ENCODE assay signal across 33 cellular contexts in genomic region chr18:48149020-48149685, GRCh38.
"Had no signal": no experiment of that assay in that cellular context is flagged by ENCODE, and none has a peak within 500 bp of the region (broad histone marks: within the 10 kb centered on the region; RNA-seq: fewer than 3 reads in every experiment).

No MANE protein-coding gene starts in this region.

- H3K4me3 Mint-ChIP-seq: activated B cell treated with CpG ODN at 0.5 μM for 24 hours; activated CD8-positive, alpha-beta T cell treated with anti-CD3 and anti-CD28 coated beads for 36 hours; activated naive CD8-positive, alpha-beta T cell treated with anti-CD3 and anti-CD28 coated beads, Interleukin-2, amount 10 ng/mL, durations not matched to agents 7 days and 5 days; activated T-cell treated with anti-CD3 and anti-CD28 coated beads, Interleukin-2, amount 50 U/mL, for 4 hours; activated T-helper 17 cell treated with anti-CD3 and anti-CD28 coated beads, Interleukin-2, amount 50 U/mL, for 72 hours; brain; central memory CD8-positive, alpha-beta T cell; dendritic cell treated with granulocyte-macrophage colony-stimulating factor and Interleukin-4, amounts not matched to agents 40 ng/mL and 50 ng/mL, for 4 days; endodermal cell; T-helper 17 cell; T-helper 2 cell treated with Interferon-gamma antibody and Interleukin-4, amounts not matched to agents 5 μg/mL and 100 μg/mL, for 36 hours had no signal

- H3K4me3 ChIP-seq: ascending aorta, breast epithelium, cardiac muscle cell, coronary artery, dorsolateral prefrontal cortex, esophagus squamous epithelium, gastroesophageal sphincter had no signal

- ATAC-seq: activated CD4-positive, CD25-positive, alpha-beta regulatory T cell treated with anti-CD3 and anti-CD28 coated beads, Interleukin-2, amount 50 U/mL, for 24 hours; activated CD8-positive, alpha-beta T cell treated with anti-CD3 and anti-CD28 coated beads for 36 hours; activated naive CD4-positive, alpha-beta T cell treated with anti-CD3 and anti-CD28 coated beads, Interleukin-2, amount 50 U/mL, for 72 hours; activated T-cell treated with anti-CD3 and anti-CD28 coated beads, Interleukin-2, amount 50 U/mL, for 4 hours; activated T-helper 17 cell treated with anti-CD3 and anti-CD28 coated beads, Interleukin-2, amount 50 U/mL, for 72 hours; gastroesophageal sphincter; T-helper 17 cell had no signal

- H3K27ac Mint-ChIP-seq: activated B cell treated with CpG ODN at 0.5 μM for 24 hours; activated CD8-positive, alpha-beta T cell treated with anti-CD3 and anti-CD28 coated beads for 36 hours; activated naive CD4-positive, alpha-beta T cell treated with anti-CD3 and anti-CD28 coated beads, Interleukin-2, amount 50 U/mL, for 72 hours; activated naive CD8-positive, alpha-beta T cell treated with anti-CD3 and anti-CD28 coated beads, Interleukin-2, amount 10 ng/mL, durations not matched to agents 7 days and 5 days; activated T-helper 17 cell treated with anti-CD3 and anti-CD28 coated beads, Interleukin-2, amount 50 U/mL, for 72 hours; brain; dendritic cell treated with granulocyte-macrophage colony-stimulating factor and Interleukin-4, amounts not matched to agents 40 ng/mL and 50 ng/mL, for 4 days; endodermal cell; T-helper 17 cell; T-helper 2 cell treated with Interferon-gamma antibody and Interleukin-4, amounts not matched to agents 5 μg/mL and 100 μg/mL, for 36 hours had no signal

- H3K9me3 ChIP-seq: ascending aorta, breast epithelium, esophagus squamous epithelium, gastroesophageal sphincter had no signal

- H3K4me1 Mint-ChIP-seq: activated B cell treated with CpG ODN at 0.5 μM for 24 hours; activated naive CD8-positive, alpha-beta T cell treated with anti-CD3 and anti-CD28 coated beads, Interleukin-2, amount 10 ng/mL, durations not matched to agents 7 days and 5 days; activated T-helper 17 cell treated with anti-CD3 and anti-CD28 coated beads, Interleukin-2, amount 50 U/mL, for 72 hours; central memory CD8-positive, alpha-beta T cell; endodermal cell had no signal

- DNase-seq: activated B cell treated with CpG ODN at 0.5 μM for 24 hours; activated CD4-positive, alpha-beta T cell treated with anti-CD3 and anti-CD28 coated beads for 48 hours; activated CD4-positive, alpha-beta T cell treated with anti-CD3 and anti-CD28 coated beads, Interleukin-2, amount 50 U/mL, for 1 hour; activated CD4-positive, alpha-beta T cell treated with anti-CD3 and anti-CD28 coated beads, Interleukin-2, amount 50 U/mL, for 48 hours; activated CD8-positive, alpha-beta memory T cell treated with anti-CD3 and anti-CD28 coated beads for 24 hours; activated CD8-positive, alpha-beta T cell treated with anti-CD3 and anti-CD28 coated beads for 36 hours; activated effector memory CD4-positive, alpha-beta T cell treated with Interleukin-2 at 50 U/mL for 16 hours; activated gamma-delta T cell treated with Interleukin-2 at 50 U/mL for 16 hours; activated naive CD4-positive, alpha-beta T cell treated with Interleukin-2 at 50 U/mL for 16 hours; activated naive CD8-positive, alpha-beta T cell treated with anti-CD3 and anti-CD28 coated beads, Interleukin-2, amount 10 ng/mL, durations not matched to agents 7 days and 5 days; activated T-cell treated with anti-CD3 and anti-CD28 coated beads, Interleukin-2, amount 50 U/mL, for 4 hours; dorsolateral prefrontal cortex; effector memory CD4-positive, alpha-beta T cell; endodermal cell; erythroblast; esophagus squamous epithelium; foreskin melanocyte; T-helper 1 cell; T-helper 17 cell; T1000; WERI-Rb-1 had no signal

- H3K36me3 ChIP-seq: ascending aorta, breast epithelium, cardiac muscle cell, esophagus squamous epithelium, gastroesophageal sphincter, WERI-Rb-1 had no signal

- H3K9me3 Mint-ChIP-seq: activated B cell treated with CpG ODN at 0.5 μM for 24 hours; activated CD8-positive, alpha-beta T cell treated with anti-CD3 and anti-CD28 coated beads for 36 hours; activated naive CD4-positive, alpha-beta T cell treated with anti-CD3 and anti-CD28 coated beads, Interleukin-2, amount 50 U/mL, for 72 hours; activated naive CD8-positive, alpha-beta T cell treated with anti-CD3 and anti-CD28 coated beads, Interleukin-2, amount 10 ng/mL, durations not matched to agents 7 days and 5 days; activated T-cell treated with anti-CD3 and anti-CD28 coated beads, Interleukin-2, amount 50 U/mL, for 4 hours; activated T-helper 17 cell treated with anti-CD3 and anti-CD28 coated beads, Interleukin-2, amount 50 U/mL, for 72 hours; brain; central memory CD8-positive, alpha-beta T cell; dendritic cell treated with granulocyte-macrophage colony-stimulating factor and Interleukin-4, amounts not matched to agents 40 ng/mL and 50 ng/mL, for 4 days; endodermal cell; T-helper 2 cell treated with Interferon-gamma antibody and Interleukin-4, amounts not matched to agents 5 μg/mL and 100 μg/mL, for 36 hours had no signal

- H3K27ac ChIP-seq: ascending aorta, breast epithelium, cardiac muscle cell, coronary artery, dorsolateral prefrontal cortex, esophagus squamous epithelium, gastroesophageal sphincter, WERI-Rb-1 had no signal

- H3K36me3 Mint-ChIP-seq: activated naive CD4-positive, alpha-beta T cell treated with anti-CD3 and anti-CD28 coated beads, Interleukin-2, amount 50 U/mL, for 72 hours; activated naive CD8-positive, alpha-beta T cell treated with anti-CD3 and anti-CD28 coated beads, Interleukin-2, amount 10 ng/mL, durations not matched to agents 7 days and 5 days; brain had no signal

- H3K27me3 ChIP-seq: ascending aorta, breast epithelium, cardiac muscle cell, dorsolateral prefrontal cortex, esophagus squamous epithelium, gastroesophageal sphincter had no signal

- H3K27me3 Mint-ChIP-seq: activated T-helper 17 cell treated with anti-CD3 and anti-CD28 coated beads, Interleukin-2, amount 50 U/mL, for 72 hours had no signal
